ENCODE assay signal across 8 cellular contexts in the genomic region with DNA sequence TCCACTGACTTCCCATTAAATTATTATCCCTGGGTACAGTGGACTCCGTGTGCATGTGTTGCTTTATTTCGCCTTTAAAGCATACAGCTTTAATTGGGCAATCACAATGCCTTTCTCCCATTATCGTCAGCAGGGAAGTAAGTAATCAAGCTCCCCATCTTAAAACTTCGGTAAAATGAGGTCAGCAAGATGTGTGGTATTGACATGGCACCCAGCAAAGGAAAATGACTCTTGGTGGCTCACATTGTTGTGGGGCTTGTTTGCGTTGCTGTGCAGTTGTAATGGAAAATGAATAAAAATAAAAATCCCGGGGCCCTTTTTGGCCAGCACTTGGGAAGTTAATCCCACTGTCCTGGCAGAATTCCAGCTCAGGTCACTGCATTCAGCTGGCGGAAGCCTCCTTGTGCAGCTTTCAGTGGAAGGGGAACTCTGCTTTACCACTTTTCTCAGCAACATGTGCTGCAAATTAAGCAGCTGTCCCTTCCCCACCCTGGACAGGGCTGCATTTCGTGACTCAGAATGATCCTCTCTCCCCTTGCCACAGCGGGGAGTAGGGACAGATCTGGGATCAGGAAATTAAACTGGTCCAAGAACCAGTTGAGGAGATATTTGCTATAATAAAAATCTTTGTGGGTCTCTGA. TPM values are rescaled to one million over a fixed set of nuclear protein-coding genes. Genes with fewer than 3 reads are reported as not detected.
A peak's percentile ranks its signal among the peaks of the same experiment; 100 is the strongest.
DNase-seq lines count a peak whose midpoint lies in the region; ATAC-seq and TF ChIP-seq lines count a peak whose summit lies in the region.

No MANE protein-coding gene starts in this region.

- peaks cover 37% of the 10 kb centered on the region for H3K4me1 Mint-ChIP-seq in dendritic cell treated with granulocyte-macrophage colony-stimulating factor and Interleukin-4, amounts not matched to agents 40 ng/mL and 50 ng/mL, for 4 days (ENCODE audit: low read depth)
- H3K4me1 Mint-ChIP-seq in osteocyte (ENCODE audit: unreplicated experiment), result peaks cover 63% of the 10 kb centered on the region
- no peaks in the 10 kb centered on the region for H3K4me1 Mint-ChIP-seq in activated T-helper 1 cell treated with anti-CD3 and anti-CD28 coated beads, Interleukin-12 subunit alpha, Interleukin-12 subunit beta, Interleukin-2, Interleukin-4 antibody, amounts not matched to agents 30 ng/mL and 10 ng/mL and 1 ng/mL, durations not matched to agents 14 hours and 24 hours and 36 hours (ENCODE audit: low read depth)

- no peak for ATAC-seq in omental fat pad (ENCODE audit: low FRiP score)

- no peak for TF ChIP-seq CTCF in osteocyte (IDR thresholded peaks at IDR 0.05)
- TF ChIP-seq CTCF in omental fat pad (IDR thresholded peaks at IDR 0.05), result no peak

- H3K9me3 Mint-ChIP-seq in dendritic cell treated with granulocyte-macrophage colony-stimulating factor and Interleukin-4, amounts not matched to agents 40 ng/mL and 50 ng/mL, for 4 days, result no peaks in the 10 kb centered on the region
- H3K9me3 Mint-ChIP-seq in osteocyte (ENCODE audit: unreplicated experiment), result no peaks in the 10 kb centered on the region
- H3K9me3 Mint-ChIP-seq in activated T-helper 1 cell treated with anti-CD3 and anti-CD28 coated beads, Interleukin-12 subunit alpha, Interleukin-12 subunit beta, Interleukin-2, Interleukin-4 antibody, amounts not matched to agents 30 ng/mL and 10 ng/mL and 1 ng/mL, durations not matched to agents 14 hours and 24 hours and 36 hours, result no peaks in the 10 kb centered on the region

- no peak overlapping the region for H3K4me3 Mint-ChIP-seq in dendritic cell treated with granulocyte-macrophage colony-stimulating factor and Interleukin-4, amounts not matched to agents 40 ng/mL and 50 ng/mL, for 4 days
- peak overlapping the region; percentile 42 for H3K4me3 Mint-ChIP-seq in osteocyte (ENCODE audit: unreplicated experiment)
- H3K4me3 Mint-ChIP-seq in activated T-helper 1 cell treated with anti-CD3 and anti-CD28 coated beads, Interleukin-12 subunit alpha, Interleukin-12 subunit beta, Interleukin-2, Interleukin-4 antibody, amounts not matched to agents 30 ng/mL and 10 ng/mL and 1 ng/mL, durations not matched to agents 14 hours and 24 hours and 36 hours, result no peak overlapping the region

- DNase-seq in DMS153 (lab: John Stamatoyannopoulos, UW), result peak; percentile 58
- peak; percentile 58 for DNase-seq in NCI-H2171 treated with DMSO at 0.1 percent for 48 hours (lab: John Stamatoyannopoulos, UW)
- DNase-seq in osteocyte (ENCODE audit: extremely low spot score, unreplicated experiment), result peak; percentile 91
- no peak for DNase-seq in omental fat pad (ENCODE audit: low spot score)
- no peak for DNase-seq in activated T-helper 1 cell treated with anti-CD3 and anti-CD28 coated beads, Interleukin-12 subunit alpha, Interleukin-12 subunit beta, Interleukin-2, Interleukin-4 antibody, amounts not matched to agents 30 ng/mL and 10 ng/mL and 1 ng/mL, durations not matched to agents 14 hours and 24 hours and 36 hours (ENCODE audit: low spot score)
- no peak for DNase-seq in D341Med (ENCODE audit: low spot score)
- no peak for DNase-seq in activated CD4-positive, alpha-beta T cell treated with anti-CD3 and anti-CD28 coated beads, Interleukin-2, amount 50 U/mL, for 4 hours

- intact Hi-C loops in dendritic cell treated with granulocyte-macrophage colony-stimulating factor and Interleukin-4, amounts not matched to agents 40 ng/mL and 50 ng/mL, for 4 days (cut with micrococcal nuclease), result no loop called here
- intact Hi-C loops in activated T-helper 1 cell treated with anti-CD3 and anti-CD28 coated beads, Interleukin-12 subunit alpha, Interleukin-12 subunit beta, Interleukin-2, Interleukin-4 antibody, amounts not matched to agents 30 ng/mL and 10 ng/mL and 1 ng/mL, durations not matched to agents 14 hours and 24 hours and 36 hours (cut with micrococcal nuclease), result no loop called here

- H3K27ac Mint-ChIP-seq in dendritic cell treated with granulocyte-macrophage colony-stimulating factor and Interleukin-4, amounts not matched to agents 40 ng/mL and 50 ng/mL, for 4 days, result peak overlapping the region; percentile 55
- H3K27ac Mint-ChIP-seq in osteocyte (ENCODE audit: unreplicated experiment), result peak overlapping the region; percentile 92
- H3K27ac Mint-ChIP-seq in activated T-helper 1 cell treated with anti-CD3 and anti-CD28 coated beads, Interleukin-12 subunit alpha, Interleukin-12 subunit beta, Interleukin-2, Interleukin-4 antibody, amounts not matched to agents 30 ng/mL and 10 ng/mL and 1 ng/mL, durations not matched to agents 14 hours and 24 hours and 36 hours, result no peak overlapping the region

- peaks cover 6% of the 10 kb centered on the region for H3K27me3 Mint-ChIP-seq in dendritic cell treated with granulocyte-macrophage colony-stimulating factor and Interleukin-4, amounts not matched to agents 40 ng/mL and 50 ng/mL, for 4 days
- no peaks in the 10 kb centered on the region for H3K27me3 Mint-ChIP-seq in osteocyte (ENCODE audit: unreplicated experiment)
- peaks cover 33% of the 10 kb centered on the region for H3K27me3 Mint-ChIP-seq in activated T-helper 1 cell treated with anti-CD3 and anti-CD28 coated beads, Interleukin-12 subunit alpha, Interleukin-12 subunit beta, Interleukin-2, Interleukin-4 antibody, amounts not matched to agents 30 ng/mL and 10 ng/mL and 1 ng/mL, durations not matched to agents 14 hours and 24 hours and 36 hours (ENCODE audit: insufficient read depth)

- H3K36me3 Mint-ChIP-seq in dendritic cell treated with granulocyte-macrophage colony-stimulating factor and Interleukin-4, amounts not matched to agents 40 ng/mL and 50 ng/mL, for 4 days (ENCODE audit: low read depth), result no peaks in the 10 kb centered on the region
- H3K36me3 Mint-ChIP-seq in osteocyte (ENCODE audit: unreplicated experiment), result no peaks in the 10 kb centered on the region
- H3K36me3 Mint-ChIP-seq in activated T-helper 1 cell treated with anti-CD3 and anti-CD28 coated beads, Interleukin-12 subunit alpha, Interleukin-12 subunit beta, Interleukin-2, Interleukin-4 antibody, amounts not matched to agents 30 ng/mL and 10 ng/mL and 1 ng/mL, durations not matched to agents 14 hours and 24 hours and 36 hours (ENCODE audit: low read depth), result no peaks in the 10 kb centered on the region

RNA-seq across cellular contexts. Expression of a gene that starts 13.9 kb away (rescaled TPM):
- total RNA-seq in osteocyte, result 183 and 197 TPM in 2 replicates
- total RNA-seq in omental fat pad, result 100 to 1,000 TPM; 116 to 238 (median 132) TPM
- 208 and 211 TPM in 2 replicates for total RNA-seq in activated T-helper 1 cell treated with anti-CD3 and anti-CD28 coated beads, Interleukin-12 subunit alpha, Interleukin-12 subunit beta, Interleukin-2, Interleukin-4 antibody, amounts not matched to agents 30 ng/mL and 10 ng/mL and 1 ng/mL, durations not matched to agents 14 hours and 24 hours and 36 hours

Comparison
In these comparisons a context has a peak if more than half of its experiments do, and no peak if none do; other contexts are left out.
1. DNase-seq: peak in DMS153 (single experiment), NCI-H2171 treated with DMSO at 0.1 percent for 48 hours (single experiment) and osteocyte (single experiment); none in omental fat pad (single experiment), activated T-helper 1 cell treated with anti-CD3 and anti-CD28 coated beads, Interleukin-12 subunit alpha, Interleukin-12 subunit beta, Interleukin-2, Interleukin-4 antibody, amounts not matched to agents 30 ng/mL and 10 ng/mL and 1 ng/mL, durations not matched to agents 14 hours and 24 hours and 36 hours (single experiment), D341Med (single experiment) and activated CD4-positive, alpha-beta T cell treated with anti-CD3 and anti-CD28 coated beads, Interleukin-2, amount 50 U/mL, for 4 hours (0 of 2).